16 cellular contexts compared by ENCODE assay signal in the genomic region with DNA sequence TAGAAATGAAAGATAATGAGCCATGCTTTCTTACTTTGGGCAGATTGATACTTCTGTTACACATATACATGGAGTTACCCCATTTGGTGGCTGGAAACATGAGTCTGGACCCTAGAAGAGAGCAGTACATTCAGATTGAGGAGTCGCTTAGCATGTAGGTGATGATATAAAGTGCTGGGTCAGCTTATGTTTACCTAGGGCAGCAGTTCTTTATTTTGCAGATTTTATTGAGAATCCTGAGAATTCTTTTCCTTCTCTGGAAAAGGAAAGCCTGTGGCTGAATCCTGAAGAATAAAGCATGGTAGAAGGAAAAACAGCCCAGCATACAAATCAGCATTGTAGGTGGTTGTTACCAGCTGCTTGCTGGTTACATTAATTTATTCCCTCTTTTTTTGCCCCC.
DNase-seq lines count a peak whose midpoint lies in the region; ATAC-seq, FAIRE-seq and TF ChIP-seq lines count a peak whose summit lies in the region.
"Had no signal": no experiment of that assay in that cellular context is flagged by ENCODE, and none has a peak within 500 bp of the region (broad histone marks: within the 10 kb centered on the region; RNA-seq: fewer than 3 reads in every experiment).

No MANE protein-coding gene starts in this region.

- H3K9me3 ChIP-seq in A549 (no peaks in the 10 kb centered on the region), HUES6 (ENCODE audit: control insufficient read depth, insufficient read depth, low read depth, low read length) (no peaks in the 10 kb centered on the region), H1 (ENCODE audit: insufficient read depth in 2 of 2, low read depth in 1 of 2, low read length in 1 of 2) (no peaks in the 10 kb centered on the region), gastrocnemius medialis (no peaks in the 10 kb centered on the region), hepatocyte (ENCODE audit: low read depth) (no peaks in the 10 kb centered on the region)
- H3K9me3 ChIP-seq: HAP-1 had no signal

- H2BK5ac ChIP-seq in H1 (ENCODE audit: low read depth, low read length): no peak overlapping the region

- no peak overlapping the region for H2BK20ac ChIP-seq in H1 (ENCODE audit: low read length)

- H3K27me3 ChIP-seq in HUES6 (ENCODE audit: control insufficient read depth, insufficient read depth, low read length): no peaks in the 10 kb centered on the region
- no peaks in the 10 kb centered on the region for H3K27me3 ChIP-seq in H1 (replicated peaks in 1 of 4; ENCODE audit: control insufficient read depth in 3 of 4, extremely low read depth in 1 of 4, insufficient read depth in 3 of 4, low read length in 3 of 4)
- H3K27me3 ChIP-seq in gastrocnemius medialis: no peaks in the 10 kb centered on the region
- H3K27me3 ChIP-seq in hepatocyte: no peaks in the 10 kb centered on the region
- H3K27me3 ChIP-seq: BLaER1 treated with 17β-estradiol and CSF1 and Interleukin-3, amounts not matched to agents 10 nM and 100 nM had no signal

- H2AFZ ChIP-seq in H1 (ENCODE audit: low read length): no peak overlapping the region
- no peak overlapping the region for H2AFZ ChIP-seq in hepatocyte

- H3K4me3 ChIP-seq in A549: no peak overlapping the region
- no peak overlapping the region for H3K4me3 ChIP-seq in HUES6 (ENCODE audit: low read depth, low read length)
- H3K4me3 ChIP-seq in H1 (ENCODE audit: extremely low read depth in 1 of 4, insufficient read depth in 2 of 4, low read depth in 3 of 4, low read length in 4 of 4): peak overlapping the region in 1 of 4 experiments; percentile 8; a peak in 1 of 8 replicates
- H3K4me3 ChIP-seq in coronary artery: no peak overlapping the region
- no peak overlapping the region for H3K4me3 ChIP-seq in gastrocnemius medialis
- no peak overlapping the region for H3K4me3 ChIP-seq in hepatocyte
- H3K4me3 ChIP-seq: BLaER1 treated with 17β-estradiol and CSF1 and Interleukin-3, amounts not matched to agents 10 nM and 100 nM; HAP-1 had no signal

- TF ChIP-seq EP300 in A549 (IDR thresholded peaks at IDR 0.05) (no peak), H1 (IDR thresholded peaks at IDR 0.05; ENCODE audit: borderline replicate concordance in 1 of 2, low read depth in 2 of 2, low read length in 2 of 2) (no peak)

- TF ChIP-seq RAD21 in A549 (conservative IDR thresholded peaks at IDR 0.05 in 1 of 2, IDR thresholded peaks at IDR 0.05 in 1 of 2) (no peak), H1 (IDR thresholded peaks at IDR 0.05 in 1 of 2, conservative IDR thresholded peaks at IDR 0.05 in 1 of 2; ENCODE audit: low read depth in 2 of 2, low read length in 2 of 2) (no peak)

- no peak for TF ChIP-seq CTCF in A549 (IDR thresholded peaks at IDR 0.05)
- no peak for TF ChIP-seq CTCF in H1 (IDR thresholded peaks at IDR 0.05; ENCODE audit: control extremely low read depth in 1 of 3, insufficient read depth in 1 of 3, low read depth in 1 of 3, low read length in 3 of 3)
- no peak for TF ChIP-seq CTCF in coronary artery (IDR thresholded peaks at IDR 0.05)
- TF ChIP-seq CTCF in gastrocnemius medialis (IDR thresholded peaks at IDR 0.05 in 4 of 5, conservative IDR thresholded peaks at IDR 0.05 in 1 of 5): no peak
- TF ChIP-seq CTCF in hepatocyte (IDR thresholded peaks at IDR 0.05; ENCODE audit: poor library complexity): no peak

- intact Hi-C loops in gastrocnemius medialis (cut with DNase I; ENCODE audit: low total_unique reads): no loop called here

- H4K91ac ChIP-seq in H1 (replicated peaks; ENCODE audit: insufficient read length, low read length): no peak overlapping the region

- no peak overlapping the region for H3K4ac ChIP-seq in H1 (replicated peaks; ENCODE audit: insufficient read length, low read depth, low read length)

- H3K9ac ChIP-seq in HUES6 (ENCODE audit: low read length) (no peak overlapping the region), H1 (replicated peaks in 1 of 4; ENCODE audit: extremely low read depth in 1 of 4, low read depth in 3 of 4, low read length in 3 of 4) (no peak overlapping the region)
- H3K9ac ChIP-seq: BLaER1 treated with 17β-estradiol and CSF1 and Interleukin-3, amounts not matched to agents 10 nM and 100 nM had no signal

- no peak overlapping the region for H2BK120ac ChIP-seq in H1 (replicated peaks; ENCODE audit: low read depth, low read length)

- no peak overlapping the region for H4K5ac ChIP-seq in H1 (ENCODE audit: insufficient read length, low read depth, low read length)

- CTCF ChIA-PET in A549 (lab: Yijun Ruan, JAX): no interaction called here
- CTCF ChIA-PET in H1 (lab: Charles Lee; ENCODE audit: partially characterized antibody): interaction anchor here (0.8 kb wide), 1 partner anchor 50 kb away, joined by 3 read pairs; no protein-coding TSS in a partner anchor

- no peak for DNase-seq in A549 (ENCODE audit: low read depth in 1 of 2, low spot score in 1 of 2)
- no peak for DNase-seq in H1 (ENCODE audit: low read depth in 1 of 2, low spot score in 2 of 2)
- peak; percentile 11 for DNase-seq in iPS-NIHi11 (ENCODE audit: low spot score)
- no peak for DNase-seq in coronary artery (ENCODE audit: low spot score)
- no peak for DNase-seq in gastrocnemius medialis
- no peak for DNase-seq in GM19240 (ENCODE audit: insufficient read length, low spot score)
- no peak for DNase-seq in hepatocyte (ENCODE audit: low spot score)
- DNase-seq: 8988T; ACHN; CD4-positive, CD25-positive, alpha-beta regulatory T cell; DMS53; GF-D8; IMR-90 had no signal

- in situ Hi-C loops in gastrocnemius medialis (cut with MboI; ENCODE audit: low sequenced_read_pairs in 4 of 4): no loop called here

- H3K14ac ChIP-seq in H1 (ENCODE audit: insufficient read length): no peak overlapping the region

- H2BK12ac ChIP-seq in H1 (ENCODE audit: low read depth, low read length): no peak overlapping the region

- WGBS in A549 (ENCODE audit: missing lambda C conversion rate): 0% methylated on average over 1 of the region's 1 CpG
- WGBS in H1 (ENCODE audit: extremely low coverage in 1 of 2, insufficient coverage in 1 of 2, insufficient read length in 1 of 2, insufficient replicate concordance in 2 of 2, low coverage in 1 of 2, low lambda C conversion rate in 2 of 2, missing lambda C conversion rate in 1 of 2), 2 experiments: 15% methylated on average over 1 of the region's 1 CpG; no CpG with 5 or more reads in 1 of the 2 experiments
- WGBS in hepatocyte (ENCODE audit: low lambda C conversion rate, missing lambda C conversion rate): 41% methylated on average over 1 of the region's 1 CpG

- POLR2A ChIA-PET in A549 (lab: Yijun Ruan, JAX) (no interaction called here), H1 (lab: Charles Lee; ENCODE audit: partially characterized antibody) (no interaction called here)

- no peaks in the 10 kb centered on the region for H3K79me1 ChIP-seq in H1 (ENCODE audit: low read depth, low read length)

- H3K9me2 ChIP-seq in hepatocyte (replicated peaks; ENCODE audit: insufficient read depth): no peaks in the 10 kb centered on the region

- H3K23ac ChIP-seq in H1 (ENCODE audit: insufficient read length): no peak overlapping the region

- FAIRE-seq in A549 (lab: Jason Lieb, UNC) (no peak), H1 (lab: Jason Lieb, UNC) (peak; percentile 62)

- H3K79me2 ChIP-seq in H1 (ENCODE audit: control insufficient read depth in 1 of 2, insufficient read depth in 2 of 2, low read length in 2 of 2): no peaks in the 10 kb centered on the region
- H3K79me2 ChIP-seq in hepatocyte: no peaks in the 10 kb centered on the region

- no peak for TF ChIP-seq POLR2A in A549 (IDR thresholded peaks at IDR 0.05; ENCODE audit: low read length)
- no peak for TF ChIP-seq POLR2A in H1 (IDR thresholded peaks at IDR 0.05; ENCODE audit: control extremely low read depth in 1 of 2, low read depth in 2 of 2, low read length in 2 of 2)
- TF ChIP-seq POLR2A in gastrocnemius medialis (IDR thresholded peaks at IDR 0.05): no peak

- H3K4me1 ChIP-seq in A549 (no peaks in the 10 kb centered on the region), HUES6 (ENCODE audit: control insufficient read depth, insufficient read depth, low read length) (peaks cover 19% of the 10 kb centered on the region), H1 (replicated peaks in 1 of 4; ENCODE audit: control insufficient read depth in 3 of 4, insufficient read depth in 4 of 4, low read length in 3 of 4) (peaks cover 0 to 12% (median 4%) of the 10 kb centered on the region in 4 experiments; a peak in 4 of 7 replicates), gastrocnemius medialis (peaks cover 0 to 6% of the 10 kb centered on the region in 2 donors), hepatocyte (ENCODE audit: insufficient read depth) (no peaks in the 10 kb centered on the region)
- H3K4me1 ChIP-seq: BLaER1 treated with 17β-estradiol and CSF1 and Interleukin-3, amounts not matched to agents 10 nM and 100 nM had no signal

- H3K36me3 ChIP-seq in HUES6 (ENCODE audit: control insufficient read depth, insufficient read depth, low read length) (no peaks in the 10 kb centered on the region), H1 (ENCODE audit: control insufficient read depth in 2 of 4, insufficient read depth in 4 of 4, low read length in 3 of 4) (no peaks in the 10 kb centered on the region; a peak in 1 of 8 replicates), gastrocnemius medialis (peaks cover 0 to 14% of the 10 kb centered on the region in 2 donors), hepatocyte (replicated peaks; ENCODE audit: insufficient read depth, low read depth) (no peaks in the 10 kb centered on the region)
- H3K36me3 ChIP-seq: HAP-1 had no signal

- ATAC-seq in A549 (no peak), gastrocnemius medialis (no peak)

- H2AK5ac ChIP-seq in H1 (ENCODE audit: low read depth, low read length): no peak overlapping the region

- no peak overlapping the region for H3K4me2 ChIP-seq in A549
- peak overlapping the region; percentile 33 to 36; a peak in 2 of 4 replicates for H3K4me2 ChIP-seq in H1 (ENCODE audit: insufficient read depth in 1 of 2, low read depth in 2 of 2, low read length in 2 of 2)
- H3K4me2 ChIP-seq in hepatocyte: no peak overlapping the region
- H3K4me2 ChIP-seq: BLaER1 treated with 17β-estradiol and CSF1 and Interleukin-3, amounts not matched to agents 10 nM and 100 nM had no signal

- no peaks in the 10 kb centered on the region for H3K23me2 ChIP-seq in H1 (ENCODE audit: low read depth, low read length)

- H2BK15ac ChIP-seq in H1 (ENCODE audit: low read length): no peak overlapping the region

- H3K56ac ChIP-seq in H1 (replicated peaks; ENCODE audit: insufficient read length, low read depth, low read length): no peak overlapping the region

- H4K20me1 ChIP-seq in H1 (replicated peaks in 1 of 2; ENCODE audit: control insufficient read depth in 1 of 2, insufficient read depth in 2 of 2, low read length in 2 of 2) (no peaks in the 10 kb centered on the region), hepatocyte (ENCODE audit: insufficient read depth, poor library complexity, severe bottlenecking) (no peaks in the 10 kb centered on the region)

- H4K8ac ChIP-seq in H1 (ENCODE audit: extremely low read depth, insufficient read depth, low read length): no peak overlapping the region

- no peak overlapping the region for H3K27ac ChIP-seq in A549
- peak overlapping the region; percentile 1; the same call in 1 of the 2 replicates for H3K27ac ChIP-seq in HUES6 (ENCODE audit: low read depth, low read length)
- 0 out of 2 replicates have a peak overlapping the region, but pooled peaks have one; percentile 12 for H3K27ac ChIP-seq in H1 (ENCODE audit: low read depth, low read length)
- no peak overlapping the region for H3K27ac ChIP-seq in coronary artery
- no peak overlapping the region for H3K27ac ChIP-seq in gastrocnemius medialis
- no peak overlapping the region for H3K27ac ChIP-seq in hepatocyte
- H3K27ac ChIP-seq: BLaER1 treated with 17β-estradiol and CSF1 and Interleukin-3, amounts not matched to agents 10 nM and 100 nM had no signal

- H3K18ac ChIP-seq in H1 (ENCODE audit: extremely low read depth, low read length): no peak overlapping the region

Comparison
In these comparisons a context has a peak if more than half of its experiments do, and no peak if none do; other contexts are left out.
1. H3K27ac ChIP-seq: peak in HUES6 (single experiment) and H1 (single experiment); none in A549 (0 of 2), coronary artery (0 of 2), gastrocnemius medialis (0 of 4) and hepatocyte (single experiment).
2. H3K4me2 ChIP-seq: peak in H1 (2 of 2); none in A549 (single experiment) and hepatocyte (single experiment).
3. Of the 18 proteins assayed by ChIP-seq in both H1 and A549: peak only in H1: none; only in A549: none; in both: MAFK; in neither: 17.